ENCODE assay signal across 13 cellular contexts in the genomic region with DNA sequence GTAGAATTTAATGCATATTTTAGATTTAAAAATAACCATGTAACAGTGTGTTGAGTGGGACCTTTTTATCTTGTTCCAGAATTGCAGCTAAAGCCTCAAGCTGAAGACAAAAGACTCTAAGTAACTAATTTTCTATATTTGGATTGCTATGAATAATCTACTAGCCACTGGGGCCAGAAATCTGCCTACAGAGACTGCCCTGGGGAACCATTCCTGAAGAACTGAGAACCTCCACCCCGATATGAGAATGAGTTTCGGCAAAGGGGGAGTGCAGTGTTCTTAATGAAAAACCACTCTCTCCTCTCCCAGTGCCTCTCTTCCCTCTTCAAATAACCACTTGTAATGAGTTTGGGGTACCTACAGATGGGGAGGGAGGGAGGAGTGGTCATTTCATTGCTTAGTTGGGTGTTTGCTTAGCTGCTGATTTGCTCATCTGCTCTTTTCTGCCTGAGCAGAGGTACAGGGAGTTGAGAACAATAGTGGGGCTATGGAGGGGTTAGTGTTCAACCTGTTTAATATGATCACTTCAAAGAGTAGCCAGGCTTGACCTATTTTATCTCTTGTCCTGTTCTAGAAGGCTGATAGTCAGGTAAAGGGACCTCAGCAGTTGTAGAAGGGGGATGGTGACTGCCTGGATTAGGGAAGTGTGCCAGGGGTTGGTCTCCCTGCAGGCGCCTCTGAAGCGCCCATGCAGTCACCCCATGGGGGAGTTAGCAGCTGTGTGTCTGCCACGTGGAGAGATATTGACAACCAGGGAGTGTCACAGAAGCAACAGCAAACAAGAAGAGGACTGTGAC. TPM values are rescaled to one million over a fixed set of nuclear protein-coding genes. Genes with fewer than 3 reads are reported as not detected.
DNase-seq lines count a peak whose midpoint lies in the region; ATAC-seq, FAIRE-seq and TF ChIP-seq lines count a peak whose summit lies in the region.
"Had no signal": no experiment of that assay in that cellular context is flagged by ENCODE, and none has a peak within 500 bp of the region (broad histone marks: within the 10 kb centered on the region; RNA-seq: fewer than 3 reads in every experiment).

No MANE protein-coding gene starts in this region.

- WGBS in GM12878 (ENCODE audit: insufficient coverage, insufficient replicate concordance, low lambda C conversion rate, missing lambda C conversion rate): 71% methylated on average over 5 of the region's 5 CpGs

- in situ Hi-C loops in GM12878 (cut with MboI): no loop called here

- POLR2A ChIA-PET in GM12878 (lab: Charles Lee): no interaction called here

- H3K9me3 ChIP-seq in GM12878 (replicated peaks; ENCODE audit: control insufficient read depth, insufficient read depth, low read length): no peaks in the 10 kb centered on the region
- H3K9me3 ChIP-seq: thoracic aorta had no signal

- H3K9ac ChIP-seq in KMS-11 (no peak overlapping the region; the same call in 1 of the 2 replicates), GM12878 (ENCODE audit: control insufficient read depth, insufficient read depth, low read length) (no peak overlapping the region)

- no peak for FAIRE-seq in GM12878 (lab: Jason Lieb, UNC)
- FAIRE-seq: D721Med, keratinocyte had no signal

- TF ChIP-seq RAD21 in GM12878 (IDR thresholded peaks at IDR 0.05; ENCODE audit: insufficient read depth, low read depth, low read length): no peak

- H4K20me1 ChIP-seq in KMS-11 (ENCODE audit: insufficient read depth): no peaks in the 10 kb centered on the region
- H4K20me1 ChIP-seq in GM12878 (ENCODE audit: control insufficient read depth, insufficient read depth): no peaks in the 10 kb centered on the region

- no peak for TF ChIP-seq POLR2A in GM12878 (IDR thresholded peaks at IDR 0.05; ENCODE audit: low read depth, low read length)

- RAD21 ChIA-PET in GM12878 (lab: Charles Lee; ENCODE audit: unreplicated experiment): interaction anchor here (1.0 kb wide), 1 partner anchor 145 kb away, joined by 3 read pairs; no protein-coding TSS in a partner anchor

- H3K79me2 ChIP-seq in KMS-11 (ENCODE audit: insufficient read depth, low read depth) (no peaks in the 10 kb centered on the region), GM12878 (ENCODE audit: control insufficient read depth, insufficient read depth, low read length) (no peaks in the 10 kb centered on the region)

- CTCF ChIA-PET in GM12878 (lab: Yijun Ruan, JAX): no interaction called here

- H3K27ac ChIP-seq in KMS-11 (no peak overlapping the region), GM12878 (ENCODE audit: control insufficient read depth, insufficient read depth) (no peak overlapping the region)
- H3K27ac ChIP-seq: PC-9, thoracic aorta had no signal

- H2AFZ ChIP-seq in KMS-11 (ENCODE audit: low read depth): no peak overlapping the region
- H2AFZ ChIP-seq in GM12878 (ENCODE audit: control insufficient read depth, low read depth, low read length): no peak overlapping the region
- H2AFZ ChIP-seq: PC-9 had no signal

- DNase-seq in NCI-H2081 (lab: John Stamatoyannopoulos, UW) (peak; percentile 63 to 81), GM12878 (ENCODE audit: low read depth, low spot score) (no peak), retina (peak; percentile 59), GM10266 (ENCODE audit: extremely low spot score) (no peak), islet precursor cell (no peak)
- DNase-seq: activated effector memory CD4-positive, alpha-beta T cell treated with Interleukin-2 at 50 U/mL for 16 hours; PC-9 had no signal

- TF ChIP-seq EP300 in GM12878 (IDR thresholded peaks at IDR 0.05; ENCODE audit: borderline replicate concordance in 1 of 2, control insufficient read depth in 1 of 2, low read depth in 2 of 2, low read length in 2 of 2): no peak

- H3K4me3 ChIP-seq in KMS-11 (IDR thresholded peaks at IDR 0.05; ENCODE audit: insufficient read depth, low read depth, low read length): no peak overlapping the region
- H3K4me3 ChIP-seq in GM12878: no peak overlapping the region
- H3K4me3 ChIP-seq: PC-9, thoracic aorta had no signal

- H3K4me2 ChIP-seq in KMS-11 (peak overlapping the region; percentile 64), GM12878 (ENCODE audit: control insufficient read depth, insufficient read depth) (no peak overlapping the region)
- H3K4me2 ChIP-seq: PC-9 had no signal

- TF ChIP-seq CTCF in KMS-11 (conservative IDR thresholded peaks at IDR 0.05; ENCODE audit: low read depth, low read length): no peak
- no peak for TF ChIP-seq CTCF in GM12878 (IDR thresholded peaks at IDR 0.05 in 2 of 3, conservative IDR thresholded peaks at IDR 0.05 in 1 of 3; ENCODE audit: control insufficient read depth in 2 of 3, extremely low read depth in 1 of 3, insufficient read depth in 1 of 3, low read depth in 3 of 3, low read length in 3 of 3)
- TF ChIP-seq CTCF in GM10266 (IDR thresholded peaks at IDR 0.05; ENCODE audit: control insufficient read depth, insufficient read depth, low read depth, missing control alignments): no peak

- SMC1A ChIA-PET in GM12878 (lab: Charles Lee; ENCODE audit: uncharacterized antibody, unreplicated experiment): no interaction called here

- peak; percentile 28; the same call in 1 of the 3 replicates for ATAC-seq in GM12878
- ATAC-seq in GM21423 (IDR thresholded peaks at IDR 0.05; ENCODE audit: unreplicated experiment): no peak
- ATAC-seq: esophagus mucosa had no signal

- intact Hi-C loops in GM12878 (cut with micrococcal nuclease; ENCODE audit: unreplicated experiment): no loop called here

- peaks cover 22% of the 10 kb centered on the region for H3K4me1 ChIP-seq in KMS-11 (ENCODE audit: low read depth, poor library complexity, severe bottlenecking)
- no peaks in the 10 kb centered on the region for H3K4me1 ChIP-seq in GM12878 (ENCODE audit: control insufficient read depth, insufficient read depth, low read length)

- H3K36me3 ChIP-seq in KMS-11 (ENCODE audit: insufficient read depth) (no peaks in the 10 kb centered on the region), GM12878 (ENCODE audit: control insufficient read depth in 2 of 2, insufficient read depth in 2 of 2, low read length in 1 of 2) (no peaks in the 10 kb centered on the region)
- H3K36me3 ChIP-seq: thoracic aorta had no signal

- no TSS peak for BruUV-seq in GM12878 (replicated peaks; lab: Mats Ljungman, UMichigan)

- H3K27me3 ChIP-seq in KMS-11 (ENCODE audit: insufficient read depth, low read depth) (no peaks in the 10 kb centered on the region), GM12878 (replicated peaks in 1 of 2; ENCODE audit: control insufficient read depth in 2 of 2, insufficient read depth in 2 of 2, low read length in 1 of 2) (no peaks in the 10 kb centered on the region)

TF ChIP-seq in GM12878, 131 proteins besides CTCF, POLR2A, EP300 and RAD21 (continues in another document):
- TF ChIP-seq, protein P1, sequence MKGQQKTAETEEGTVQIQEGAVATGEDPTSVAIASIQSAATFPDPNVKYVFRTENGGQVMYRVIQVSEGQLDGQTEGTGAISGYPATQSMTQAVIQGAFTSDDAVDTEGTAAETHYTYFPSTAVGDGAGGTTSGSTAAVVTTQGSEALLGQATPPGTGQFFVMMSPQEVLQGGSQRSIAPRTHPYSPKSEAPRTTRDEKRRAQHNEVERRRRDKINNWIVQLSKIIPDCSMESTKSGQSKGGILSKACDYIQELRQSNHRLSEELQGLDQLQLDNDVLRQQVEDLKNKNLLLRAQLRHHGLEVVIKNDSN (IDR thresholded peaks at IDR 0.05; ENCODE audit: borderline replicate concordance, extremely low read length, insufficient read depth, low read depth, low read length): no peak
- TF ChIP-seq, protein P2, sequence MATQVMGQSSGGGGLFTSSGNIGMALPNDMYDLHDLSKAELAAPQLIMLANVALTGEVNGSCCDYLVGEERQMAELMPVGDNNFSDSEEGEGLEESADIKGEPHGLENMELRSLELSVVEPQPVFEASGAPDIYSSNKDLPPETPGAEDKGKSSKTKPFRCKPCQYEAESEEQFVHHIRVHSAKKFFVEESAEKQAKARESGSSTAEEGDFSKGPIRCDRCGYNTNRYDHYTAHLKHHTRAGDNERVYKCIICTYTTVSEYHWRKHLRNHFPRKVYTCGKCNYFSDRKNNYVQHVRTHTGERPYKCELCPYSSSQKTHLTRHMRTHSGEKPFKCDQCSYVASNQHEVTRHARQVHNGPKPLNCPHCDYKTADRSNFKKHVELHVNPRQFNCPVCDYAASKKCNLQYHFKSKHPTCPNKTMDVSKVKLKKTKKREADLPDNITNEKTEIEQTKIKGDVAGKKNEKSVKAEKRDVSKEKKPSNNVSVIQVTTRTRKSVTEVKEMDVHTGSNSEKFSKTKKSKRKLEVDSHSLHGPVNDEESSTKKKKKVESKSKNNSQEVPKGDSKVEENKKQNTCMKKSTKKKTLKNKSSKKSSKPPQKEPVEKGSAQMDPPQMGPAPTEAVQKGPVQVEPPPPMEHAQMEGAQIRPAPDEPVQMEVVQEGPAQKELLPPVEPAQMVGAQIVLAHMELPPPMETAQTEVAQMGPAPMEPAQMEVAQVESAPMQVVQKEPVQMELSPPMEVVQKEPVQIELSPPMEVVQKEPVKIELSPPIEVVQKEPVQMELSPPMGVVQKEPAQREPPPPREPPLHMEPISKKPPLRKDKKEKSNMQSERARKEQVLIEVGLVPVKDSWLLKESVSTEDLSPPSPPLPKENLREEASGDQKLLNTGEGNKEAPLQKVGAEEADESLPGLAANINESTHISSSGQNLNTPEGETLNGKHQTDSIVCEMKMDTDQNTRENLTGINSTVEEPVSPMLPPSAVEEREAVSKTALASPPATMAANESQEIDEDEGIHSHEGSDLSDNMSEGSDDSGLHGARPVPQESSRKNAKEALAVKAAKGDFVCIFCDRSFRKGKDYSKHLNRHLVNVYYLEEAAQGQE (IDR thresholded peaks at IDR 0.05; ENCODE audit: low read depth, low read length): no peak
- TF ChIP-seq SREBF2 (IDR thresholded peaks at IDR 0.05; ENCODE audit: low read length) (no peak), MEF2B (IDR thresholded peaks at IDR 0.05; ENCODE audit: partially characterized antibody, poor library complexity, severe bottlenecking) (no peak), BMI1 (IDR thresholded peaks at IDR 0.05; ENCODE audit: borderline replicate concordance) (no peak)

RNA-seq across cellular contexts. Expression of gene ATG10, which starts 47.7 kb away (rescaled TPM):
- 12.1 TPM in 2 replicates for total RNA-seq in GM12878 (2013; cell fraction: nucleolus; rRNA removed)
- 4.9 and 8.1 TPM in 2 replicates for total RNA-seq in GM12878 (2014; rRNA removed)
- 5.8 and 6.7 TPM in 2 replicates for total RNA-seq in GM12878 (2014; rRNA removed; fragmentation: Illumina TruSeq; extraction: Trizol)
- 4.2 and 4.6 TPM in 2 replicates for total RNA-seq in GM12878 (2021)
- 8.6 TPM for polyA plus RNA-seq in GM12878 (2011; ENCODE audit: low read depth)
- 4.3 and 6.1 TPM in 2 replicates for polyA plus RNA-seq in GM12878 (2011; rRNA removed)
- polyA plus RNA-seq in GM12878 (2011; cell fraction: cytosol; rRNA removed): 1.7 and 2.0 TPM in 2 replicates
- 2.4 and 2.9 TPM in 2 replicates for polyA plus RNA-seq in GM12878 (2011; cell fraction: nucleus; rRNA removed)
- polyA plus RNA-seq in GM12878 (2012): 6.3 TPM in 2 replicates
- polyA plus RNA-seq in GM12878 (2014; fragmentation: Illumina TruSeq; extraction: Trizol): 6.3 and 11.8 TPM in 2 replicates
- polyA plus RNA-seq in GM12878 (2014; fragmentation: Nextera tagmentation; extraction: Ambion mirVana): 1 to 10 TPM; 7.5 to 9.0 TPM
- polyA plus RNA-seq in GM12878 (2014; rRNA removed): 3.6 and 3.8 TPM in 2 replicates
- 10 to 100 TPM; 13.3 to 14.4 TPM for polyA plus RNA-seq in GM12878 (2016; fragmentation: Nextera tagmentation; extraction: Ambion mirVana)
- 5.5 and 7.7 TPM in 2 replicates for polyA minus RNA-seq in GM12878 (2011; rRNA and poly(A)+ RNA removed)
- polyA minus RNA-seq in GM12878 (2011; cell fraction: cytosol; rRNA and poly(A)+ RNA removed): 5.1 TPM in 2 replicates
- polyA minus RNA-seq in GM12878 (2011; cell fraction: nucleus; rRNA and poly(A)+ RNA removed): 12.0 and 20.5 TPM in 2 replicates

Comparison
In these comparisons a context has a peak if more than half of its experiments do, and no peak if none do; other contexts are left out.
1. DNase-seq: peak in NCI-H2081 (2 of 2) and retina (single experiment); none in GM12878 (single experiment), GM10266 (single experiment) and islet precursor cell (single experiment).